ENCODE assay signal across 20 cellular contexts in genomic region chr2:23123686-23124085, GRCh38.
DNase-seq lines count a peak whose midpoint lies in the region; ATAC-seq and TF ChIP-seq lines count a peak whose summit lies in the region.
"Had no signal": no experiment of that assay in that cellular context is flagged by ENCODE, and none has a peak within 500 bp of the region (broad histone marks: within the 10 kb centered on the region; RNA-seq: fewer than 3 reads in every experiment).

No MANE protein-coding gene starts in this region.

- H3K4me1 ChIP-seq in hepatocyte (ENCODE audit: insufficient read depth), result peaks cover 23% of the 10 kb centered on the region
- H3K4me1 ChIP-seq: BLaER1 treated with 17β-estradiol and CSF1 and Interleukin-3, amounts not matched to agents 10 nM and 100 nM had no signal

- H3K9me2 ChIP-seq in hepatocyte (replicated peaks; ENCODE audit: insufficient read depth), result no peaks in the 10 kb centered on the region

- BruUV-seq in Calu3 (replicated peaks; lab: Mats Ljungman, UMichigan), result no TSS peak

- ATAC-seq in HG02870 (IDR thresholded peaks at IDR 0.05; ENCODE audit: unreplicated experiment), result no peak
- ATAC-seq: CD8-positive, alpha-beta T cell had no signal

- no peaks in the 10 kb centered on the region for H3K27me3 Mint-ChIP-seq in Calu3 (ENCODE audit: unreplicated experiment)

- CTCF ChIA-PET in Calu3 (lab: Charles Lee), result no interaction called here

- intact Hi-C loops in Calu3 (cut with micrococcal nuclease; ENCODE audit: unreplicated experiment), result no loop called here

- no peaks in the 10 kb centered on the region for H3K36me3 ChIP-seq in hepatocyte (replicated peaks; ENCODE audit: insufficient read depth, low read depth)
- H3K36me3 ChIP-seq: BLaER1 treated with 17β-estradiol and CSF1 and Interleukin-3, amounts not matched to agents 10 nM and 100 nM had no signal

- H4K20me1 ChIP-seq in hepatocyte (ENCODE audit: insufficient read depth, poor library complexity, severe bottlenecking), result no peaks in the 10 kb centered on the region
- H4K20me1 ChIP-seq: BLaER1 treated with 17β-estradiol and CSF1 and Interleukin-3, amounts not matched to agents 10 nM and 100 nM had no signal

- TF ChIP-seq CTCF in Calu3 (IDR thresholded peaks at IDR 0.05; ENCODE audit: unreplicated experiment), result no peak
- no peak for TF ChIP-seq CTCF in hepatocyte (IDR thresholded peaks at IDR 0.05; ENCODE audit: poor library complexity)

- H2AFZ ChIP-seq in hepatocyte, result no peak overlapping the region

- no peak overlapping the region for H3K4me2 ChIP-seq in hepatocyte
- H3K4me2 ChIP-seq: BLaER1 treated with 17β-estradiol and CSF1 and Interleukin-3, amounts not matched to agents 10 nM and 100 nM had no signal

- WGBS in hepatocyte (ENCODE audit: low lambda C conversion rate, missing lambda C conversion rate), result 93% methylated on average over 2 of the region's 2 CpGs

- peak overlapping the region; percentile 20 for H3K4me3 Mint-ChIP-seq in Calu3 (ENCODE audit: low read depth, unreplicated experiment)
- H3K4me3 Mint-ChIP-seq: B cell; CD4-positive, alpha-beta T cell; CD8-positive, alpha-beta T cell had no signal

- DNase-seq in DMS 273 (lab: John Stamatoyannopoulos, UW; ENCODE audit: unreplicated experiment), result peak; percentile 25
- DNase-seq in DMS 273 treated with DMSO at 0.1 percent for 48 hours (lab: John Stamatoyannopoulos, UW), result no peak
- DNase-seq in Calu3, result no peak
- no peak for DNase-seq in hepatocyte (ENCODE audit: low spot score)
- DNase-seq: AML-193; Caco-2; CD4-positive, alpha-beta T cell; CD8-positive, alpha-beta T cell; DMS153; DMS53; DMS79; DND-41; EL; GDM1 had no signal

- no peaks in the 10 kb centered on the region for H3K79me2 ChIP-seq in hepatocyte

- H3K36me3 Mint-ChIP-seq in Calu3 (ENCODE audit: insufficient read depth, unreplicated experiment), result no peaks in the 10 kb centered on the region
- H3K36me3 Mint-ChIP-seq: CD8-positive, alpha-beta T cell had no signal

- no peaks in the 10 kb centered on the region for H3K9me3 ChIP-seq in hepatocyte (ENCODE audit: low read depth)
- H3K9me3 ChIP-seq: Caco-2 had no signal

- H3K4me1 Mint-ChIP-seq in Calu3 (ENCODE audit: low read depth, unreplicated experiment), result peaks cover 33% of the 10 kb centered on the region
- H3K4me1 Mint-ChIP-seq: B cell had no signal

- H3K27ac Mint-ChIP-seq in Calu3 (ENCODE audit: unreplicated experiment), result no peak overlapping the region
- H3K27ac Mint-ChIP-seq: B cell; CD4-positive, alpha-beta T cell; CD8-positive, alpha-beta T cell had no signal

- H3K27me3 ChIP-seq in hepatocyte, result no peaks in the 10 kb centered on the region
- H3K27me3 ChIP-seq: BLaER1 treated with 17β-estradiol and CSF1 and Interleukin-3, amounts not matched to agents 10 nM and 100 nM had no signal

- peak overlapping the region; percentile 48 for H3K27ac ChIP-seq in hepatocyte
- H3K27ac ChIP-seq: 22Rv1; BLaER1 treated with 17β-estradiol and CSF1 and Interleukin-3, amounts not matched to agents 10 nM and 100 nM; C4-2B had no signal

- H3K4me3 ChIP-seq in hepatocyte, result no peak overlapping the region
- H3K4me3 ChIP-seq: A549; BLaER1 treated with 17β-estradiol and CSF1 and Interleukin-3, amounts not matched to agents 10 nM and 100 nM had no signal

- H3K9me3 Mint-ChIP-seq in Calu3 (ENCODE audit: low read depth, unreplicated experiment), result no peaks in the 10 kb centered on the region
- H3K9me3 Mint-ChIP-seq: CD4-positive, alpha-beta T cell; CD8-positive, alpha-beta T cell had no signal
